Comparison of ENCODE assay signal across 24 cellular contexts in the genomic region with DNA sequence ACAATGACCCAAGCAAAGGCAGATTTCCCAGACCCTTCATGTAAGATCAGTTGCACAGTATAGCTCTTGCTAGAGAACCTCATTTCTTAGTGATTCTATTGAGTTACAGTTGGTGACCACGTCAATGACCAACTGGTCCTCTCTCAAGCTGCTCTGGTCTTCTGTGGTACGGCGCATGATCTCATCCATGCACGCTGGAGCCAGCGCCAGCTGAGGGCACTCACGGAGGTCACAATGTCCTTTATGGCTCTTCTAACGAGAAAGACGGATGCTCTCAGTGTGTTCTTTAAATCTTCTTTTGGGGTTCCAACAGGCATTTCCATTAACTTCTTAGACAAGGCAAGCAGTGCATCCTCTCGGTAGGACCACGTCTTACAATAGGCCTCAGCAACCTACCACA.
"Had no signal": no experiment of that assay in that cellular context is flagged by ENCODE, and none has a peak within 500 bp of the region (broad histone marks: within the 10 kb centered on the region; RNA-seq: fewer than 3 reads in every experiment).

No MANE protein-coding gene starts in this region.

- H3K4me3 ChIP-seq: body of pancreas had no signal

- H3K27ac ChIP-seq: body of pancreas, WERI-Rb-1 had no signal

- H3K4me1 ChIP-seq: body of pancreas had no signal

- H3K27me3 ChIP-seq: body of pancreas had no signal

- DNase-seq: activated B cell treated with CpG ODN at 0.5 μM for 24 hours; activated CD4-positive, alpha-beta T cell treated with anti-CD3 and anti-CD28 coated beads for 48 hours; activated CD4-positive, alpha-beta T cell treated with anti-CD3 and anti-CD28 coated beads, Interleukin-2, amount 50 U/mL, for 1 hour; activated CD4-positive, alpha-beta T cell treated with anti-CD3 and anti-CD28 coated beads, Interleukin-2, amount 50 U/mL, for 48 hours; activated CD8-positive, alpha-beta memory T cell treated with anti-CD3 and anti-CD28 coated beads for 24 hours; activated CD8-positive, alpha-beta T cell treated with anti-CD3 and anti-CD28 coated beads for 36 hours; activated gamma-delta T cell treated with Interleukin-2 at 50 U/mL for 16 hours; activated naive CD4-positive, alpha-beta T cell treated with anti-CD3 and anti-CD28 coated beads, Interleukin-2, amount 50 U/mL, for 16 hours; activated naive CD4-positive, alpha-beta T cell treated with Interleukin-2 at 50 U/mL for 16 hours; activated T-cell treated with anti-CD3 and anti-CD28 coated beads, Interleukin-2, amount 50 U/mL, for 4 hours; amniotic stem cell; body of pancreas; cortex of kidney; effector CD8-positive, alpha-beta T cell; foreskin fibroblast; T-helper 1 cell; T-helper 17 cell; T1000; WERI-Rb-1 had no signal

- H3K4me3 Mint-ChIP-seq: activated B cell treated with CpG ODN at 0.5 μM for 24 hours; activated CD8-positive, alpha-beta T cell treated with anti-CD3 and anti-CD28 coated beads for 36 hours; activated naive CD8-positive, alpha-beta T cell; activated T-cell treated with anti-CD3 and anti-CD28 coated beads, Interleukin-2, amount 50 U/mL, for 4 hours; activated T-helper 17 cell treated with anti-CD3 and anti-CD28 coated beads, Interleukin-2, amount 50 U/mL, for 72 hours; T-helper 17 cell; T-helper 2 cell treated with Interferon-gamma antibody and Interleukin-4, amounts not matched to agents 5 μg/mL and 100 μg/mL, for 36 hours had no signal

- H3K27ac Mint-ChIP-seq: activated B cell treated with CpG ODN at 0.5 μM for 24 hours; activated CD8-positive, alpha-beta T cell treated with anti-CD3 and anti-CD28 coated beads for 36 hours; activated naive CD8-positive, alpha-beta T cell; activated T-helper 17 cell treated with anti-CD3 and anti-CD28 coated beads, Interleukin-2, amount 50 U/mL, for 72 hours; T-helper 17 cell; T-helper 2 cell treated with Interferon-gamma antibody and Interleukin-4, amounts not matched to agents 5 μg/mL and 100 μg/mL, for 36 hours had no signal

- H3K9me3 Mint-ChIP-seq: activated T-helper 17 cell treated with anti-CD3 and anti-CD28 coated beads, Interleukin-2, amount 50 U/mL, for 72 hours had no signal

- H3K27me3 Mint-ChIP-seq: activated B cell treated with CpG ODN at 0.5 μM for 24 hours; activated CD8-positive, alpha-beta T cell treated with anti-CD3 and anti-CD28 coated beads for 36 hours; activated naive CD8-positive, alpha-beta T cell; activated T-helper 17 cell treated with anti-CD3 and anti-CD28 coated beads, Interleukin-2, amount 50 U/mL, for 72 hours; T-helper 17 cell had no signal

- ATAC-seq: activated CD4-positive, CD25-positive, alpha-beta regulatory T cell treated with anti-CD3 and anti-CD28 coated beads, Interleukin-2, amount 50 U/mL, for 24 hours; activated CD8-positive, alpha-beta T cell treated with anti-CD3 and anti-CD28 coated beads for 36 hours; activated T-cell treated with anti-CD3 and anti-CD28 coated beads, Interleukin-2, amount 50 U/mL, for 4 hours; activated T-helper 17 cell treated with anti-CD3 and anti-CD28 coated beads, Interleukin-2, amount 50 U/mL, for 72 hours; body of pancreas; esophagus mucosa; T-helper 17 cell had no signal

- H3K4me1 Mint-ChIP-seq: activated T-helper 17 cell treated with anti-CD3 and anti-CD28 coated beads, Interleukin-2, amount 50 U/mL, for 72 hours; T-helper 17 cell had no signal
